Comparison of ENCODE assay signal across 8 cellular contexts in genomic region chr6:7260291-7261029, GRCh38. TPM values are rescaled to one million over a fixed set of nuclear protein-coding genes. Genes with fewer than 3 reads are reported as not detected.
A peak's percentile ranks its signal among the peaks of the same experiment; 100 is the strongest.
DNase-seq lines count a peak whose midpoint lies in the region; ATAC-seq and TF ChIP-seq lines count a peak whose summit lies in the region.

No MANE protein-coding gene starts in this region.

- H3F3A ChIP-seq in SU-DHL-6 (ENCODE audit: insufficient read depth), result no peaks in the 10 kb centered on the region

- no peaks in the 10 kb centered on the region for H3K79me2 ChIP-seq in SU-DHL-6 (ENCODE audit: insufficient read depth, low read length)

- H2AFZ ChIP-seq in SU-DHL-6 (ENCODE audit: low read depth, low read length, severe bottlenecking), result no peak overlapping the region

- H3K27ac ChIP-seq in SU-DHL-6 (ENCODE audit: low read depth, low read length) (no peak overlapping the region), cardiac muscle cell (peak overlapping the region; percentile 86), rectal smooth muscle tissue (ENCODE audit: low read depth, low read length) (peak overlapping the region; percentile 75)

- H3K4me1 ChIP-seq in cardiac muscle cell (ENCODE audit: low read depth) (peaks cover 8% of the 10 kb centered on the region), rectal smooth muscle tissue (ENCODE audit: control insufficient read depth, insufficient read depth, low read length) (peaks cover 5% of the 10 kb centered on the region)

- H3K9me3 ChIP-seq in SU-DHL-6 (ENCODE audit: insufficient read depth, low read length), result no peaks in the 10 kb centered on the region
- H3K9me3 ChIP-seq in cardiac muscle cell (ENCODE audit: low read depth), result no peaks in the 10 kb centered on the region

- no peak overlapping the region for H3K9ac ChIP-seq in SU-DHL-6 (ENCODE audit: low read length)
- no peak overlapping the region for H3K9ac ChIP-seq in rectal smooth muscle tissue (ENCODE audit: low read length)

- TF ChIP-seq CTCF in SU-DHL-6 (IDR thresholded peaks at IDR 0.05; ENCODE audit: insufficient read depth, low read length, poor library complexity, severe bottlenecking) (no peak), cardiac muscle cell (IDR thresholded peaks at IDR 0.05; ENCODE audit: low read depth, low read length) (no peak)

- H3K4me3 ChIP-seq in SU-DHL-6 (ENCODE audit: insufficient read depth, low read length, poor library complexity, severe bottlenecking) (no peak overlapping the region), cardiac muscle cell (peak overlapping the region; percentile 40), rectal smooth muscle tissue (ENCODE audit: low read length) (peak overlapping the region; percentile 96)

- H3K4me2 ChIP-seq in SU-DHL-6 (ENCODE audit: low read depth, low read length, poor library complexity, severe bottlenecking), result peak overlapping the region; percentile 17

- H3K27me3 ChIP-seq in SU-DHL-6 (ENCODE audit: low read length) (no peaks in the 10 kb centered on the region), cardiac muscle cell (no peaks in the 10 kb centered on the region), rectal smooth muscle tissue (ENCODE audit: control insufficient read depth, insufficient read depth, low read length) (no peaks in the 10 kb centered on the region)

- no peaks in the 10 kb centered on the region for H4K20me1 ChIP-seq in SU-DHL-6 (ENCODE audit: low read depth, low read length)

- ATAC-seq in GM18868 (IDR thresholded peaks at IDR 0.05; ENCODE audit: unreplicated experiment), result peak; percentile 11
- ATAC-seq in HG03139 (IDR thresholded peaks at IDR 0.05; ENCODE audit: unreplicated experiment), result no peak
- no peak for ATAC-seq in GM18520 (IDR thresholded peaks at IDR 0.05; ENCODE audit: unreplicated experiment)

- no peaks in the 10 kb centered on the region for H3K9me2 ChIP-seq in SU-DHL-6 (replicated peaks; ENCODE audit: insufficient read depth, low read length)

- no peak for DNase-seq in cardiac muscle cell (ENCODE audit: low read depth in 1 of 2, low spot score in 1 of 2)
- no peak for DNase-seq in SIG-M5 treated with dmso at 0.1 percent for 504 hours (lab: John Stamatoyannopoulos, UW; ENCODE audit: unreplicated experiment)
- DNase-seq in MV-4-11 (lab: John Stamatoyannopoulos, UW), result no peak

- H3K36me3 ChIP-seq in SU-DHL-6 (ENCODE audit: low read length) (no peaks in the 10 kb centered on the region), cardiac muscle cell (no peaks in the 10 kb centered on the region), rectal smooth muscle tissue (ENCODE audit: control insufficient read depth, insufficient read depth, low read length) (no peaks in the 10 kb centered on the region)

RNA-seq across cellular contexts. Expression of gene SSR1, which starts 52.5 kb away (rescaled TPM):
- 21.4 and 26.3 TPM in 2 replicates for total RNA-seq in cardiac muscle cell
- 52.4 and 54.5 TPM in 2 replicates for polyA plus RNA-seq in cardiac muscle cell
